In genomic region chr3:178085817-178086123, GRCh38 we compare ENCODE assay signal across 1 cellular context.
TF ChIP-seq lines count a peak whose summit lies in the region.

No MANE protein-coding gene starts in this region.

TF ChIP-seq in IMR-90, 13 proteins besides CTCF, POLR2A, EP300 and RAD21:
- TF ChIP-seq MAZ (IDR thresholded peaks at IDR 0.05; ENCODE audit: borderline replicate concordance, low read depth, low read length) (no peak), RCOR1 (IDR thresholded peaks at IDR 0.05; ENCODE audit: insufficient replicate concordance, low read length) (no peak)
- TF ChIP-seq, protein P1, sequence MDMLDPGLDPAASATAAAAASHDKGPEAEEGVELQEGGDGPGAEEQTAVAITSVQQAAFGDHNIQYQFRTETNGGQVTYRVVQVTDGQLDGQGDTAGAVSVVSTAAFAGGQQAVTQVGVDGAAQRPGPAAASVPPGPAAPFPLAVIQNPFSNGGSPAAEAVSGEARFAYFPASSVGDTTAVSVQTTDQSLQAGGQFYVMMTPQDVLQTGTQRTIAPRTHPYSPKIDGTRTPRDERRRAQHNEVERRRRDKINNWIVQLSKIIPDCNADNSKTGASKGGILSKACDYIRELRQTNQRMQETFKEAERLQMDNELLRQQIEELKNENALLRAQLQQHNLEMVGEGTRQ (IDR thresholded peaks at IDR 0.05; ENCODE audit: low read depth, low read length): no peak
